In genomic region chr12:91912178-91912577, GRCh38 we compare ENCODE assay signal across 25 cellular contexts.
"Had no signal": no experiment of that assay in that cellular context is flagged by ENCODE, and none has a peak within 500 bp of the region (broad histone marks: within the 10 kb centered on the region; RNA-seq: fewer than 3 reads in every experiment).

No MANE protein-coding gene starts in this region.

- FAIRE-seq: HTR-8/SVneo, RCC 7860 had no signal

- H3K36me3 ChIP-seq: MG63, SJSA1 had no signal

- H3K27ac ChIP-seq: HL-60, SJSA1, SK-N-MC had no signal

- DNase-seq: Karpas-422, KG1, MG63, NCI-H1092, NCI-H1105 treated with DMSO at 0.1 percent for 48 hours, NCI-H1417 treated with DMSO at 0.1 percent for 48 hours, NCI-H1694 treated with DMSO at 0.1 percent for 48 hours, NCI-H1930, NCI-H2081, NCI-H2107, NCI-H226, NCI-H446, NCI-H510A, NCI-H524 treated with DMSO at 0.1 percent for 48 hours, NCI-H69, NCI-H774, Right ventricle myocardium superior, RPMI8226, SIG-M5, SW 1271 had no signal

- H3K4me3 ChIP-seq: MG63, SJSA1, SK-N-MC had no signal

- H3K9me3 ChIP-seq: MG63, SJSA1 had no signal

- H3K27me3 ChIP-seq: MG63, SJSA1 had no signal
